In genomic region chr17:75263051-75263450, GRCh38 we compare ENCODE assay signal across 9 cellular contexts. TPM values are rescaled to one million over a fixed set of nuclear protein-coding genes. Genes with fewer than 3 reads are reported as not detected.
DNase-seq lines count a peak whose midpoint lies in the region; ATAC-seq and TF ChIP-seq lines count a peak whose summit lies in the region.
"Had no signal": no experiment of that assay in that cellular context is flagged by ENCODE, and none has a peak within 500 bp of the region (broad histone marks: within the 10 kb centered on the region; RNA-seq: fewer than 3 reads in every experiment).

No MANE protein-coding gene starts in this region.

- H3K4me3 ChIP-seq in DND-41 (ENCODE audit: low read depth in 1 of 2, low read length in 2 of 2): peak overlapping the region; percentile 67 to 77; a peak in 3 of 4 replicates
- peak overlapping the region; percentile 99 for H3K4me3 ChIP-seq in Jurkat, Clone E6-1 (ENCODE audit: low read length)
- H3K4me3 ChIP-seq in adipocyte (ENCODE audit: low read length): no peak overlapping the region

- H3K9ac ChIP-seq in DND-41 (ENCODE audit: low read depth, low read length) (peak overlapping the region; percentile 81), adipocyte (ENCODE audit: low read length) (peak overlapping the region; percentile 99)

- peak overlapping the region; percentile 82 for H3K4me2 ChIP-seq in DND-41 (ENCODE audit: insufficient read depth, low read length)

- H2AFZ ChIP-seq in DND-41 (ENCODE audit: low read depth, low read length): no peak overlapping the region

- TF ChIP-seq CTCF in DND-41 (IDR thresholded peaks at IDR 0.05; ENCODE audit: borderline replicate concordance, extremely low read depth, low read length, poor library complexity, severe bottlenecking): peak; percentile 29

- H3K4me3 Mint-ChIP-seq in natural killer cell treated with Interleukin-12 subunit alpha and Interleukin-12 subunit beta and Interleukin-15 and Interleukin-18, amount 100 ng/mL, for 72 hours: peak overlapping the region; percentile 100

- H3K79me2 ChIP-seq in DND-41 (ENCODE audit: insufficient read depth, low read length): peaks cover 63% of the 10 kb centered on the region

- H3K27me3 ChIP-seq in DND-41 (ENCODE audit: insufficient read depth, low read length, poor library complexity) (no peaks in the 10 kb centered on the region), adipocyte (replicated peaks; ENCODE audit: control insufficient read depth, insufficient read depth, low read length) (no peaks in the 10 kb centered on the region)
- H3K27me3 ChIP-seq: neutrophil had no signal

- DNase-seq in DND-41 (no peak), adipocyte (ENCODE audit: low read depth) (no peak), caudate nucleus (lab: John Stamatoyannopoulos, UW) (no peak), putamen (ENCODE audit: low spot score) (no peak), NK-92 (lab: John Stamatoyannopoulos, UW; ENCODE audit: unreplicated experiment) (no peak)
- no peak for DNase-seq in Jurkat, Clone E6-1 (ENCODE audit: low read depth, low spot score)
- DNase-seq in natural killer cell treated with Interleukin-12 subunit alpha and Interleukin-12 subunit beta and Interleukin-15 and Interleukin-18, amount 100 ng/mL, for 72 hours (ENCODE audit: low spot score): no peak
- DNase-seq: NCI-H2171 had no signal

- peaks cover 24% of the 10 kb centered on the region for H4K20me1 ChIP-seq in DND-41 (ENCODE audit: insufficient read depth, low read length)

- no peak overlapping the region for H3K27ac ChIP-seq in DND-41 (ENCODE audit: low read length)
- no peak overlapping the region for H3K27ac ChIP-seq in caudate nucleus (ENCODE audit: low read depth, low read length)

- no peaks in the 10 kb centered on the region for H3K9me3 Mint-ChIP-seq in natural killer cell treated with Interleukin-12 subunit alpha and Interleukin-12 subunit beta and Interleukin-15 and Interleukin-18, amount 100 ng/mL, for 72 hours

- H3K36me3 Mint-ChIP-seq in natural killer cell treated with Interleukin-12 subunit alpha and Interleukin-12 subunit beta and Interleukin-15 and Interleukin-18, amount 100 ng/mL, for 72 hours: peaks cover 6% of the 10 kb centered on the region

- ATAC-seq in DND-41 (ENCODE audit: insufficient read depth, low read depth): no peak
- no peak for ATAC-seq in natural killer cell treated with Interleukin-12 subunit alpha and Interleukin-12 subunit beta and Interleukin-15 and Interleukin-18, amount 100 ng/mL, for 72 hours

- H3K27me3 Mint-ChIP-seq in natural killer cell treated with Interleukin-12 subunit alpha and Interleukin-12 subunit beta and Interleukin-15 and Interleukin-18, amount 100 ng/mL, for 72 hours: no peaks in the 10 kb centered on the region

- H3K36me3 ChIP-seq in DND-41 (ENCODE audit: insufficient read depth, low read length): peaks cover 53% of the 10 kb centered on the region
- peaks cover 31% of the 10 kb centered on the region for H3K36me3 ChIP-seq in adipocyte (ENCODE audit: control insufficient read depth, insufficient read depth, low read length, severe bottlenecking)
- H3K36me3 ChIP-seq: neutrophil had no signal

- H3K9me3 ChIP-seq in DND-41 (ENCODE audit: insufficient read depth, low read length, severe bottlenecking): no peaks in the 10 kb centered on the region
- H3K9me3 ChIP-seq in adipocyte (ENCODE audit: control insufficient read depth, low read length): no peaks in the 10 kb centered on the region
- H3K9me3 ChIP-seq: neutrophil had no signal

- peak overlapping the region; percentile 99 to 100 for H3K27ac Mint-ChIP-seq in natural killer cell treated with Interleukin-12 subunit alpha and Interleukin-12 subunit beta and Interleukin-15 and Interleukin-18, amount 100 ng/mL, for 72 hours

- H3K4me1 Mint-ChIP-seq in natural killer cell treated with Interleukin-12 subunit alpha and Interleukin-12 subunit beta and Interleukin-15 and Interleukin-18, amount 100 ng/mL, for 72 hours (ENCODE audit: low read depth in 2 of 2): peaks cover 29 to 37% of the 10 kb centered on the region in 2 donors

- H3K4me1 ChIP-seq in DND-41 (ENCODE audit: insufficient read depth, low read length) (peaks cover 41% of the 10 kb centered on the region), adipocyte (ENCODE audit: control insufficient read depth, insufficient read depth, low read length) (peaks cover 34% of the 10 kb centered on the region)

RNA-seq across cellular contexts. Expression of gene MRPS7, which starts 1.4 kb away (rescaled TPM):
- 157 TPM for polyA plus RNA-seq in Jurkat, Clone E6-1 (2012; ENCODE audit: insufficient read depth, insufficient read length)
- total RNA-seq in natural killer cell treated with Interleukin-12 subunit alpha and Interleukin-12 subunit beta and Interleukin-15 and Interleukin-18, amount 100 ng/mL, for 72 hours: 10 to 100 TPM; 76.4 to 82.8 TPM

RNA-seq across cellular contexts. Expression of gene GGA3, which starts 1.6 kb away (rescaled TPM):
- polyA plus RNA-seq in Jurkat, Clone E6-1 (2012; ENCODE audit: insufficient read depth, insufficient read length): 50.1 TPM
- total RNA-seq in natural killer cell treated with Interleukin-12 subunit alpha and Interleukin-12 subunit beta and Interleukin-15 and Interleukin-18, amount 100 ng/mL, for 72 hours: 100 to 1,000 TPM in 1 of 2 donors, 10 to 100 TPM in 1; 77.3 to 111 TPM

RNA-seq across cellular contexts. Expression of gene MIF4GD, which starts 8.0 kb away (rescaled TPM):
- 75.8 TPM for polyA plus RNA-seq in Jurkat, Clone E6-1 (2012; ENCODE audit: insufficient read depth, insufficient read length)
- 10 to 100 TPM; 32.3 to 35.2 TPM for total RNA-seq in natural killer cell treated with Interleukin-12 subunit alpha and Interleukin-12 subunit beta and Interleukin-15 and Interleukin-18, amount 100 ng/mL, for 72 hours

RNA-seq across cellular contexts. Expression of gene SLC25A19, which starts 26.2 kb away (rescaled TPM):
- 68.9 TPM for polyA plus RNA-seq in Jurkat, Clone E6-1 (2012; ENCODE audit: insufficient read depth, insufficient read length)
- 100 to 1,000 TPM in 1 of 2 donors, 10 to 100 TPM in 1; 53.0 to 140 TPM for total RNA-seq in natural killer cell treated with Interleukin-12 subunit alpha and Interleukin-12 subunit beta and Interleukin-15 and Interleukin-18, amount 100 ng/mL, for 72 hours

RNA-seq across cellular contexts. Expression of gene NUP85, which starts 57.6 kb away (rescaled TPM):
- 119 TPM for polyA plus RNA-seq in Jurkat, Clone E6-1 (2012; ENCODE audit: insufficient read depth, insufficient read length)
- total RNA-seq in natural killer cell treated with Interleukin-12 subunit alpha and Interleukin-12 subunit beta and Interleukin-15 and Interleukin-18, amount 100 ng/mL, for 72 hours: 100 to 1,000 TPM in 1 of 2 donors, 10 to 100 TPM in 1; 94.1 to 202 TPM
